ENCODE assay signal across 23 cellular contexts in the genomic region with DNA sequence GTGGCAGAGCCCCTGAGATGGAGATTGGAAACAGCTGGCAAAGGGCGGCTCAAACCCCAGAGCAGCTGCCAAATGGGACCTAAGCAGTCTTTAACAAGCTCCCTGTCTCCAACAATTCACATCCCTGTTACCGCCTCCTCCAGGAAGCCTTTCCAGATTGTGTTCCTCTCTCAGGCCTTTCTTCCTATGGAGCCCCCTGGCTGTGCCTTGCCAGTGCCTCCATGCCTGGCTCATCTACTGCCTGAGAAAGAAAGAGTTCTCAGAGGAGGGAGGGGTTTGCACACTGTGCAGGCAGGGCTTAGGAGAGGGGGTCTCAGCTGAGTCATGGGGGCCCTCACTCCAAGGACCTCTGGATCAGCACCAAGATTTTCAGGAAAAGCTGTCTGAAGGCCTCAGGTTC. TPM values are rescaled to one million over a fixed set of nuclear protein-coding genes. Genes with fewer than 3 reads are reported as not detected.
DNase-seq lines count a peak whose midpoint lies in the region; ATAC-seq and TF ChIP-seq lines count a peak whose summit lies in the region.
"Had no signal": no experiment of that assay in that cellular context is flagged by ENCODE, and none has a peak within 500 bp of the region (broad histone marks: within the 10 kb centered on the region; RNA-seq: fewer than 3 reads in every experiment).

No MANE protein-coding gene starts in this region.

- no peaks in the 10 kb centered on the region for H3K27me3 ChIP-seq in RWPE2 (ENCODE audit: insufficient read depth, poor library complexity, severe bottlenecking)
- no peaks in the 10 kb centered on the region for H3K27me3 ChIP-seq in esophagus squamous epithelium
- peaks cover 95% of the 10 kb centered on the region for H3K27me3 ChIP-seq in WERI-Rb-1 (ENCODE audit: insufficient read depth, low read depth, severe bottlenecking)
- H3K27me3 ChIP-seq in psoas muscle (ENCODE audit: insufficient read depth in 3 of 3, low read length in 2 of 3) = peaks cover 0 to 4% (median 0%) of the 10 kb centered on the region in 3 donors
- H3K27me3 ChIP-seq: adrenal gland, body of pancreas, neutrophil, sigmoid colon had no signal

- H3K4me1 Mint-ChIP-seq in stimulated activated effector memory CD8-positive, alpha-beta T cell treated with anti-CD3 and anti-CD28 coated beads, Interleukin-12 subunit alpha, Interleukin-12 subunit beta, amount 100 ng/mL, for 72 hours = peaks cover 6% of the 10 kb centered on the region
- H3K4me1 Mint-ChIP-seq: activated B cell treated with CpG ODN at 0.5 μM for 24 hours had no signal

- H3K4me1 ChIP-seq in RWPE2 (ENCODE audit: insufficient read depth, poor library complexity, severe bottlenecking) = peaks cover 40% of the 10 kb centered on the region
- peaks cover 25 to 59% (median 27%) of the 10 kb centered on the region in 3 donors for H3K4me1 ChIP-seq in esophagus squamous epithelium
- H3K4me1 ChIP-seq in psoas muscle = no peaks in the 10 kb centered on the region
- H3K4me1 ChIP-seq: adrenal gland, body of pancreas, sigmoid colon, SJSA1 had no signal

- H3K4me3 ChIP-seq in RWPE2 (ENCODE audit: severe bottlenecking) (no peak overlapping the region), esophagus squamous epithelium (no peak overlapping the region), WERI-Rb-1 (ENCODE audit: low read depth, low read length) (no peak overlapping the region), psoas muscle (no peak overlapping the region)
- H3K4me3 ChIP-seq: adrenal gland, body of pancreas, lung, sigmoid colon, SJSA1, thoracic aorta had no signal

- no peak overlapping the region for H3K4me3 Mint-ChIP-seq in stimulated activated effector memory CD8-positive, alpha-beta T cell treated with anti-CD3 and anti-CD28 coated beads, Interleukin-12 subunit alpha, Interleukin-12 subunit beta, amount 100 ng/mL, for 72 hours
- H3K4me3 Mint-ChIP-seq: activated B cell treated with CpG ODN at 0.5 μM for 24 hours; activated T-cell treated with anti-CD3 and anti-CD28 coated beads, Interleukin-2, amount 50 U/mL, for 4 hours had no signal

- DNase-seq in NCI-H1694 (lab: John Stamatoyannopoulos, UW) (peak; percentile 20), NCI-H1694 treated with DMSO at 0.1 percent for 48 hours (lab: John Stamatoyannopoulos, UW) (no peak), RWPE2 (ENCODE audit: low spot score) (no peak), esophagus squamous epithelium (lab: John Stamatoyannopoulos, UW) (no peak), WERI-Rb-1 (no peak), psoas muscle (no peak)
- no peak for DNase-seq in stimulated activated effector memory CD8-positive, alpha-beta T cell treated with anti-CD3 and anti-CD28 coated beads, Interleukin-12 subunit alpha, Interleukin-12 subunit beta, amount 100 ng/mL, for 72 hours (ENCODE audit: low spot score in 2 of 2)
- DNase-seq: activated B cell treated with CpG ODN at 0.5 μM for 24 hours, GOT3 had no signal

- WGBS in esophagus squamous epithelium, 2 donors = 63% methylated on average over 1 to 2 of the region's 2 CpGs
- 52 to 64% (median 54%) methylated on average over 2 of the region's 2 CpGs for WGBS in psoas muscle, 3 donors

- no peaks in the 10 kb centered on the region for H3K36me3 Mint-ChIP-seq in stimulated activated effector memory CD8-positive, alpha-beta T cell treated with anti-CD3 and anti-CD28 coated beads, Interleukin-12 subunit alpha, Interleukin-12 subunit beta, amount 100 ng/mL, for 72 hours
- H3K36me3 Mint-ChIP-seq: CD4-positive, alpha-beta memory T cell had no signal

- TF ChIP-seq POLR2A in esophagus squamous epithelium (IDR thresholded peaks at IDR 0.05) = no peak

- intact Hi-C loops in esophagus squamous epithelium (cut with DNase I) (loop anchor here (5.0 kb wide), 1 partner anchor 295 kb away; no protein-coding TSS in a partner anchor), psoas muscle (cut with DNase I) (loop anchor here (5.0 to 10.0 kb wide), 2 partner anchors 292 to 395 kb away; no protein-coding TSS in a partner anchor)

- H3K9me3 Mint-ChIP-seq in stimulated activated effector memory CD8-positive, alpha-beta T cell treated with anti-CD3 and anti-CD28 coated beads, Interleukin-12 subunit alpha, Interleukin-12 subunit beta, amount 100 ng/mL, for 72 hours = no peaks in the 10 kb centered on the region
- H3K9me3 Mint-ChIP-seq: activated B cell treated with CpG ODN at 0.5 μM for 24 hours; activated T-cell treated with anti-CD3 and anti-CD28 coated beads, Interleukin-2, amount 50 U/mL, for 4 hours; CD4-positive, alpha-beta memory T cell had no signal

- no peaks in the 10 kb centered on the region for H3K36me3 ChIP-seq in RWPE2 (ENCODE audit: low read depth)
- no peaks in the 10 kb centered on the region for H3K36me3 ChIP-seq in esophagus squamous epithelium
- H3K36me3 ChIP-seq in WERI-Rb-1 = no peaks in the 10 kb centered on the region
- H3K36me3 ChIP-seq in psoas muscle (ENCODE audit: insufficient read depth in 1 of 2, low read depth in 1 of 2) = no peaks in the 10 kb centered on the region
- H3K36me3 ChIP-seq: adrenal gland, neutrophil, sigmoid colon, SJSA1, thoracic aorta had no signal

- ATAC-seq in RWPE2 (ENCODE audit: low read depth) (peak; percentile 1; the same call in 1 of the 3 replicates), GM21515 (IDR thresholded peaks at IDR 0.05; ENCODE audit: unreplicated experiment) (no peak), psoas muscle (no peak)
- peak; percentile 14 for ATAC-seq in stimulated activated effector memory CD8-positive, alpha-beta T cell treated with anti-CD3 and anti-CD28 coated beads, Interleukin-12 subunit alpha, Interleukin-12 subunit beta, amount 100 ng/mL, for 72 hours

- no peak overlapping the region for H3K27ac Mint-ChIP-seq in stimulated activated effector memory CD8-positive, alpha-beta T cell treated with anti-CD3 and anti-CD28 coated beads, Interleukin-12 subunit alpha, Interleukin-12 subunit beta, amount 100 ng/mL, for 72 hours
- H3K27ac Mint-ChIP-seq: activated B cell treated with CpG ODN at 0.5 μM for 24 hours had no signal

- TF ChIP-seq CTCF in RWPE2 (IDR thresholded peaks at IDR 0.05; ENCODE audit: poor library complexity, severe bottlenecking) (no peak), esophagus squamous epithelium (IDR thresholded peaks at IDR 0.05) (no peak), WERI-Rb-1 (IDR thresholded peaks at IDR 0.05; ENCODE audit: low read depth, low read length) (no peak), psoas muscle (IDR thresholded peaks at IDR 0.05) (no peak)

- H3K9me3 ChIP-seq in RWPE2 (ENCODE audit: severe bottlenecking) (no peaks in the 10 kb centered on the region), esophagus squamous epithelium (no peaks in the 10 kb centered on the region), WERI-Rb-1 (ENCODE audit: severe bottlenecking) (no peaks in the 10 kb centered on the region), psoas muscle (no peaks in the 10 kb centered on the region)
- H3K9me3 ChIP-seq: adrenal gland, body of pancreas, neutrophil, sigmoid colon, SJSA1, thoracic aorta had no signal

- H3K27ac ChIP-seq in RWPE2 (ENCODE audit: poor library complexity, severe bottlenecking) (peak overlapping the region; percentile 83), esophagus squamous epithelium (peak overlapping the region; percentile 74 to 83 (median 77)), WERI-Rb-1 (no peak overlapping the region), psoas muscle (no peak overlapping the region)
- H3K27ac ChIP-seq: adrenal gland, body of pancreas, neutrophil, sigmoid colon, SJSA1, thoracic aorta had no signal

RNA-seq across cellular contexts. Expression of gene KRT74, which starts 8.8 kb away (rescaled TPM):
- total RNA-seq in esophagus squamous epithelium = 1 to 10 TPM in 1 of 4 donors, under 1 TPM in 1, not detected in 2; 0.19 to 6.7 TPM
- not detected for total RNA-seq in psoas muscle
- polyA plus RNA-seq in psoas muscle = not detected
- total RNA-seq: activated B cell treated with CpG ODN at 0.5 μM for 24 hours; activated T-cell treated with anti-CD3 and anti-CD28 coated beads, Interleukin-2, amount 50 U/mL, for 4 hours; adrenal gland; body of pancreas; CD4-positive, alpha-beta memory T cell; cerebellum; HT-29; kidney epithelial cell; lung; posterior vena cava; sigmoid colon; SJSA1; thoracic aorta had no signal
- polyA plus RNA-seq: adrenal gland; CD4-positive, alpha-beta memory T cell; lung; sigmoid colon had no signal

RNA-seq across cellular contexts. Expression of gene KRT72, which starts 18.8 kb away (rescaled TPM):
- total RNA-seq in esophagus squamous epithelium (not detected), psoas muscle (not detected)
- polyA plus RNA-seq in psoas muscle = not detected
- total RNA-seq: activated B cell treated with CpG ODN at 0.5 μM for 24 hours, body of pancreas, cerebellum, HT-29, kidney epithelial cell, posterior vena cava, sigmoid colon, SJSA1, thoracic aorta had no signal
- polyA plus RNA-seq: CD4-positive, alpha-beta memory T cell had no signal

RNA-seq across cellular contexts. Expression of gene KRT71, which starts 29.5 kb away (rescaled TPM):
- total RNA-seq in esophagus squamous epithelium (not detected), psoas muscle (not detected)
- polyA plus RNA-seq in psoas muscle = not detected
- total RNA-seq: activated B cell treated with CpG ODN at 0.5 μM for 24 hours; activated T-cell treated with anti-CD3 and anti-CD28 coated beads, Interleukin-2, amount 50 U/mL, for 4 hours; adrenal gland; body of pancreas; CD4-positive, alpha-beta memory T cell; HT-29; kidney epithelial cell; lung; posterior vena cava; sigmoid colon; SJSA1; thoracic aorta had no signal
- polyA plus RNA-seq: adrenal gland; CD4-positive, alpha-beta memory T cell; lung; sigmoid colon had no signal

RNA-seq across cellular contexts. Expression of gene KRT73, which starts 35.9 kb away (rescaled TPM):
- under 1 TPM in 1 of 4 donors, not detected in 3; 0.15 TPM for total RNA-seq in esophagus squamous epithelium
- total RNA-seq in psoas muscle = not detected
- polyA plus RNA-seq in psoas muscle = not detected
- total RNA-seq: activated B cell treated with CpG ODN at 0.5 μM for 24 hours, cerebellum, HT-29, kidney epithelial cell, lung, posterior vena cava, sigmoid colon, SJSA1, thoracic aorta had no signal

Comparison
In these comparisons a context has a peak if more than half of its experiments do, and no peak if none do; other contexts are left out.
1. ATAC-seq: peak in RWPE2 (single experiment) and stimulated activated effector memory CD8-positive, alpha-beta T cell treated with anti-CD3 and anti-CD28 coated beads, Interleukin-12 subunit alpha, Interleukin-12 subunit beta, amount 100 ng/mL, for 72 hours (single experiment); none in GM21515 (single experiment) and psoas muscle (0 of 4).
2. H3K27ac ChIP-seq: peak in RWPE2 (single experiment) and esophagus squamous epithelium (4 of 4); none in WERI-Rb-1 (single experiment) and psoas muscle (single experiment).